In the genomic region with DNA sequence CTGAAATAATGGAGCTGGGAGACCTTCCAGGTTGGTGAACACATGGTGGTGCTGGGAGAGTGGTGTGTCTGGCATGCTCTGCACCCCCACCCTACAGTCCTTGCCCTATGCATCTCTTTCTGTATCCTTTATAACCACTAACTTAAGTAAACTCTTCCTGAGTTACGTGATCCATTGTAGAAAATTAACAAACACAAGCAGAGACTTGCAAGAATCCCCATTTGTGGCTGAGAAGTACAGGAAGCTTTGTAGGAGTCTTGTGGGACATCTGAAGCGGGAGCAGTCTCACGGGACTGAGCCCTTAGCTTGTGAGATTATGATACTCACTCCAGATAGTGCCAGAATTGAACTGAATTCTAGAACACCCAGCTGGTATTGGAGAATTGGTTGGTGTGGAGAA, we compare ENCODE assay signal across 23 cellular contexts. TPM values are rescaled to one million over a fixed set of nuclear protein-coding genes. Genes with fewer than 3 reads are reported as not detected.
DNase-seq lines count a peak whose midpoint lies in the region; ATAC-seq, FAIRE-seq and TF ChIP-seq lines count a peak whose summit lies in the region.
"Had no signal": no experiment of that assay in that cellular context is flagged by ENCODE, and none has a peak within 500 bp of the region (broad histone marks: within the 10 kb centered on the region; RNA-seq: fewer than 3 reads in every experiment).

No MANE protein-coding gene starts in this region.

- no peak for DNase-seq in GM19239 (ENCODE audit: insufficient read length, low spot score)
- peak; percentile 0 for DNase-seq in NCI-H2171 (lab: John Stamatoyannopoulos, UW)
- peak; percentile 50 for DNase-seq in cerebellar cortex (ENCODE audit: low spot score)
- DNase-seq in keratinocyte (ENCODE audit: low read depth, low spot score) = no peak
- DNase-seq in AG20443 (ENCODE audit: low spot score) = no peak
- no peak for DNase-seq in spleen
- DNase-seq: AML-193; BE2C; CD4-positive, alpha-beta T cell; CD8-positive, alpha-beta memory T cell; DMS 273 treated with DMSO at 0.1 percent for 48 hours; DMS79; EL; GDM1; GOT3; HFFc6 had no signal

- dilution Hi-C loops in keratinocyte (cut with MboI; ENCODE audit: extremely low pct_ligation_motif_present, low sequenced_read_pairs) = no loop called here

- peak; percentile 21 for FAIRE-seq in GM19239 (lab: Jason Lieb, UNC)
- FAIRE-seq in keratinocyte (lab: Jason Lieb, UNC) = no peak
- FAIRE-seq: A204.1, D721Med, GM12878, H54 had no signal

- peak overlapping the region; percentile 23 for H3K4me2 ChIP-seq in keratinocyte (ENCODE audit: control insufficient read depth, extremely low read depth, insufficient read depth, low read depth, low read length)

- H3K36me3 ChIP-seq in keratinocyte (ENCODE audit: control insufficient read depth in 2 of 2, extremely low read depth in 1 of 2, insufficient read depth in 2 of 2, low read length in 2 of 2) (no peaks in the 10 kb centered on the region), spleen (no peaks in the 10 kb centered on the region)
- H3K36me3 ChIP-seq: BE2C; BLaER1 treated with 17β-estradiol and CSF1 and Interleukin-3, amounts not matched to agents 10 nM and 100 nM; HAP-1 had no signal

- H3K4me1 ChIP-seq in keratinocyte (ENCODE audit: control insufficient read depth, extremely low read depth, insufficient read depth, low read length) (peaks cover 7% of the 10 kb centered on the region), spleen (no peaks in the 10 kb centered on the region)
- H3K4me1 ChIP-seq: BE2C had no signal

- intact Hi-C loops in spleen (cut with DNase I; ENCODE audit: low total_unique reads) = no loop called here

- H3K27me3 ChIP-seq in keratinocyte (ENCODE audit: control insufficient read depth, extremely low read depth, insufficient read depth, low read length) = no peaks in the 10 kb centered on the region
- no peaks in the 10 kb centered on the region for H3K27me3 ChIP-seq in spleen (replicated peaks in 1 of 7)
- H3K27me3 ChIP-seq: BE2C; BLaER1 treated with 17β-estradiol and CSF1 and Interleukin-3, amounts not matched to agents 10 nM and 100 nM had no signal

- H3K4me3 ChIP-seq in keratinocyte (ENCODE audit: control insufficient read depth in 2 of 3, extremely low read depth in 1 of 3, insufficient read depth in 2 of 3, low read depth in 1 of 3, low read length in 3 of 3) (no peak overlapping the region), spleen (no peak overlapping the region)
- H3K4me3 ChIP-seq: BLaER1 treated with 17β-estradiol and CSF1 and Interleukin-3, amounts not matched to agents 10 nM and 100 nM; GM12878; HAP-1 had no signal

- WGBS in spleen, 5 donors = 67 to 78% (median 73%) methylated on average over 3 of the region's 3 CpGs

- no peak for TF ChIP-seq POLR2A in spleen (IDR thresholded peaks at IDR 0.05)

- no peaks in the 10 kb centered on the region for H3K79me2 ChIP-seq in keratinocyte (ENCODE audit: control insufficient read depth, insufficient read depth, low read length)

- ATAC-seq in GM21526 (IDR thresholded peaks at IDR 0.05; ENCODE audit: low FRiP score, unreplicated experiment) = no peak
- ATAC-seq: GM12878 had no signal

- no peaks in the 10 kb centered on the region for H3K9me1 ChIP-seq in keratinocyte (ENCODE audit: control insufficient read depth, extremely low read depth, insufficient read depth, low read length)

- H3K27ac ChIP-seq in keratinocyte (ENCODE audit: control insufficient read depth, insufficient read depth, low read length) (no peak overlapping the region), spleen (no peak overlapping the region)
- H3K27ac ChIP-seq: BLaER1 treated with 17β-estradiol and CSF1 and Interleukin-3, amounts not matched to agents 10 nM and 100 nM had no signal

- H3K9ac ChIP-seq in keratinocyte (ENCODE audit: control insufficient read depth, extremely low read depth, insufficient read depth, low read length) = no peak overlapping the region
- H3K9ac ChIP-seq: BLaER1 treated with 17β-estradiol and CSF1 and Interleukin-3, amounts not matched to agents 10 nM and 100 nM had no signal

- H2AFZ ChIP-seq in keratinocyte (ENCODE audit: control insufficient read depth, low read length) = peak overlapping the region; percentile 33

- H3K9me3 ChIP-seq in keratinocyte (ENCODE audit: control insufficient read depth, low read depth, low read length) (no peaks in the 10 kb centered on the region), spleen (no peaks in the 10 kb centered on the region)
- H3K9me3 ChIP-seq: BE2C; BLaER1 treated with 17β-estradiol and CSF1 and Interleukin-3, amounts not matched to agents 10 nM and 100 nM; HAP-1 had no signal

- TF ChIP-seq CTCF in keratinocyte (optimal IDR thresholded peaks at IDR 0.05 in 1 of 3, IDR thresholded peaks at IDR 0.05 in 1 of 3, conservative IDR thresholded peaks at IDR 0.05 in 1 of 3; ENCODE audit: extremely low read depth in 1 of 3, insufficient read depth in 2 of 3, low read length in 3 of 3) (no peak), spleen (IDR thresholded peaks at IDR 0.05 in 8 of 11, conservative IDR thresholded peaks at IDR 0.05 in 3 of 11) (no peak)

- H4K20me1 ChIP-seq in keratinocyte (ENCODE audit: control insufficient read depth, extremely low read depth, insufficient read depth, low read length) = no peaks in the 10 kb centered on the region
- H4K20me1 ChIP-seq: BLaER1 treated with 17β-estradiol and CSF1 and Interleukin-3, amounts not matched to agents 10 nM and 100 nM had no signal

RNA-seq across cellular contexts. Expression of a gene that starts 14.3 kb away (rescaled TPM):
- polyA plus RNA-seq in keratinocyte = 3.6 to 6.0 TPM (median 5.2 TPM) in 3 replicates
- 3.3 TPM for polyA plus RNA-seq in keratinocyte (2011; ENCODE audit: low read depth)
- polyA plus RNA-seq in keratinocyte (2011; cell fraction: cytosol; rRNA removed) = 3.2 and 4.5 TPM in 2 replicates
- polyA plus RNA-seq in keratinocyte (2011; cell fraction: nucleus; rRNA removed) = 5.5 and 5.6 TPM in 2 replicates
- polyA plus RNA-seq in keratinocyte (2012; ENCODE audit: low replicate concordance) = 2.4 and 3.9 TPM in 2 replicates
- polyA minus RNA-seq in keratinocyte = 2.7 to 9.1 TPM (median 6.8 TPM) in 3 replicates
- 1.9 TPM for polyA minus RNA-seq in keratinocyte (2011; cell fraction: cytosol; rRNA and poly(A)+ RNA removed)
- 8.0 and 17.1 TPM in 2 replicates for polyA minus RNA-seq in keratinocyte (2011; cell fraction: nucleus; rRNA and poly(A)+ RNA removed)
- total RNA-seq in spleen = 10 to 100 TPM; 13.5 to 24.9 (median 23.1) TPM
- 1 to 10 TPM; 2.7 to 2.9 (median 2.7) TPM for polyA plus RNA-seq in spleen

RNA-seq across cellular contexts. Expression of a gene that starts 40.0 kb away (rescaled TPM):
- 2.7 to 5.3 TPM (median 4.9 TPM) in 3 replicates for polyA plus RNA-seq in keratinocyte
- 10.3 TPM for polyA plus RNA-seq in keratinocyte (2011; ENCODE audit: low read depth)
- polyA plus RNA-seq in keratinocyte (2011; cell fraction: cytosol; rRNA removed) = 2.6 and 4.9 TPM in 2 replicates
- polyA plus RNA-seq in keratinocyte (2011; cell fraction: nucleus; rRNA removed) = 4.6 and 5.6 TPM in 2 replicates
- polyA plus RNA-seq in keratinocyte (2012; ENCODE audit: low replicate concordance) = 6.4 and 6.5 TPM in 2 replicates
- polyA minus RNA-seq in keratinocyte = 1.8 to 4.1 TPM (median 2.6 TPM) in 3 replicates
- polyA minus RNA-seq in keratinocyte (2011; cell fraction: cytosol; rRNA and poly(A)+ RNA removed) = 3.5 TPM
- polyA minus RNA-seq in keratinocyte (2011; cell fraction: nucleus; rRNA and poly(A)+ RNA removed) = 2.3 and 6.1 TPM in 2 replicates
- total RNA-seq in spleen = 1 to 10 TPM; 3.2 to 8.0 (median 6.7) TPM
- 1 to 10 TPM; 2.2 to 3.0 (median 2.8) TPM for polyA plus RNA-seq in spleen

Comparison
In these comparisons a context has a peak if more than half of its experiments do, and no peak if none do; other contexts are left out.
1. DNase-seq: peak in NCI-H2171 (single experiment) and cerebellar cortex (single experiment); none in GM19239 (single experiment), keratinocyte (single experiment), AG20443 (single experiment) and spleen (single experiment).